Comparison of ENCODE assay signal across 8 cellular contexts in the genomic region with DNA sequence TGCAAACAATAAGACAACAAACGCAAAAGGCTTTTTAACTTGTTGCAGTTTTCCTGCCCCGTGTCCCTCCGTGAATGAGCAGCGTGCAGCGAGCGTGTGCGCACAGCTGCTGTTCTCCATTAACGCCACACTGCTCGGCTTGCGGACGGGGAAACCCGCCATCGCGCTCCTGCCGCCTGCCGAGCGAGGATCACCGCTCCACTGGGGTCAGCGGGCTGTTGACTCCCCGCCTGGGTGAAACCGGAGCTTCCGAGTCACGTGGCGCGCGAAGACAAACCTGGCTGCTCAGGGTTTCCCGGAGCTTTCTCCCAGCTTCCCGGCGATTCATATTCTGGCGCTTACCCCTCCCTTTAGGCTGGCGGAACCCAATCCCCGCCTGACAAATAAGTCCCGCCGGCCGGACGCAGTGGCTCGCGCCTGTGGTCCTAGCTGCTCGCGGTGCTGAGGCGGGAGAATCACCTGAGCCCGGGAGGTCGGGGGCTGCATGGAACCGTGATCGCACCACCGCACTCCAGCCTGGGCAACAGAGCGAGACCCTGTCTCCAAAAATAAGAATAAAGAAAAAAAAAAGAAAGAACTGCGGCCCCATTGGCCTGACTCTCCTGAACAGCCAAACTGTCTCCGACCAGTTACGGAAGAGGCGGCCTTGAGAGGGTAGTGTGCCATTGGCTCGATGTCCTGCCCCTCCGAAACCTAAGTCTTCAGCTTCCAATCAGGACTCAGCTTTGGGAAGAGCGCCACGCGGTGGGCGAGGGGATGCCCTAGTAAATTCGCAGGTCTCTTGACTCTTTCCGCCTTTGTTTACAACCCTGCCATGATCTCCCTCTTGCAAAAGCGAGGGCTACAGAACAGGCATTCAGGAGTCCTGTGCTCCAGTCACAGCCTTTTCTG. TPM values are rescaled to one million over a fixed set of nuclear protein-coding genes. Genes with fewer than 3 reads are reported as not detected.
A peak's percentile ranks its signal among the peaks of the same experiment; 100 is the strongest.
DNase-seq lines count a peak whose midpoint lies in the region; ATAC-seq, FAIRE-seq and TF ChIP-seq lines count a peak whose summit lies in the region.

A gene with protein sequence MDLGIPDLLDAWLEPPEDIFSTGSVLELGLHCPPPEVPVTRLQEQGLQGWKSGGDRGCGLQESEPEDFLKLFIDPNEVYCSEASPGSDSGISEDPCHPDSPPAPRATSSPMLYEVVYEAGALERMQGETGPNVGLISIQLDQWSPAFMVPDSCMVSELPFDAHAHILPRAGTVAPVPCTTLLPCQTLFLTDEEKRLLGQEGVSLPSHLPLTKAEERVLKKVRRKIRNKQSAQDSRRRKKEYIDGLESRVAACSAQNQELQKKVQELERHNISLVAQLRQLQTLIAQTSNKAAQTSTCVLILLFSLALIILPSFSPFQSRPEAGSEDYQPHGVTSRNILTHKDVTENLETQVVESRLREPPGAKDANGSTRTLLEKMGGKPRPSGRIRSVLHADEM (plus strand): TSS at position 794 of the 891 bp plus-strand sequence. CDS start 624 bp downstream, outside the sequence.

- CTCF ChIA-PET in H1 (lab: Charles Lee; ENCODE audit: partially characterized antibody): interaction anchor here (0.6 to 4.5 kb wide), 15 partner anchors 8 to 170 kb away, joined by 3 to 29 read pairs (median 6); a partner anchor contains a TSS

- peak within 1 kb of the TSS; percentile 98 for H2BK5ac ChIP-seq in H1 (ENCODE audit: low read depth, low read length)
- peak within 1 kb of the TSS; percentile 24 for H2BK5ac ChIP-seq in mesenchymal stem cell (ENCODE audit: low read depth, low read length, poor library complexity, severe bottlenecking)

- H3K27me3 ChIP-seq in H1 (replicated peaks in 1 of 4; ENCODE audit: control insufficient read depth in 3 of 4, extremely low read depth in 1 of 4, insufficient read depth in 3 of 4, low read length in 3 of 4) (no peaks in the 10 kb centered on the region), mesenchymal stem cell (ENCODE audit: control insufficient read depth in 1 of 2, insufficient read depth in 1 of 2, low read length in 2 of 2) (no peaks in the 10 kb centered on the region)

- in situ Hi-C loops in Caki2 (cut with HindIII; ENCODE audit: low pct_unique_long_range_greater_than_20kb, low sequenced_read_pairs): no loop called here

- H2AK5ac ChIP-seq in H1 (ENCODE audit: low read depth, low read length): no peak within 1 kb of the TSS
- H2AK5ac ChIP-seq in mesenchymal stem cell (ENCODE audit: low read length, severe bottlenecking): peak within 1 kb of the TSS; percentile 11

- H2BK15ac ChIP-seq in H1 (ENCODE audit: low read length) (peak within 1 kb of the TSS; percentile 90), mesenchymal stem cell (ENCODE audit: low read depth, poor library complexity, severe bottlenecking) (no peak within 1 kb of the TSS)

- peak; percentile 66 for ATAC-seq in GM21360 (IDR thresholded peaks at IDR 0.05; ENCODE audit: unreplicated experiment)

- H3K79me1 ChIP-seq in H1 (ENCODE audit: low read depth, low read length): no peaks in the 10 kb centered on the region; the same call in 1 of the 2 replicates
- peaks cover 10% of the 10 kb centered on the region for H3K79me1 ChIP-seq in mesenchymal stem cell (replicated peaks; ENCODE audit: low read length, poor library complexity, severe bottlenecking)

- H3K79me2 ChIP-seq in H1 (ENCODE audit: control insufficient read depth in 1 of 2, insufficient read depth in 2 of 2, low read length in 2 of 2): peaks cover 4 to 28% of the 10 kb centered on the region in 2 experiments; a peak in 3 of 4 replicates

- H3K23ac ChIP-seq in H1 (ENCODE audit: insufficient read length) (no peak within 1 kb of the TSS), mesenchymal stem cell (ENCODE audit: low read length in 2 of 2) (no peak within 1 kb of the TSS)

- 1% methylated on average over 60 of the region's 60 CpGs; no CpG with 5 or more reads in 1 of the 2 experiments for WGBS in H1 (ENCODE audit: extremely low coverage in 1 of 2, insufficient coverage in 1 of 2, insufficient read length in 1 of 2, insufficient replicate concordance in 2 of 2, low coverage in 1 of 2, low lambda C conversion rate in 2 of 2, missing lambda C conversion rate in 1 of 2), 2 experiments
- 2% methylated on average over 56 of the region's 60 CpGs for WGBS in mesenchymal stem cell

- peak within 1 kb of the TSS; percentile 43 for H2BK120ac ChIP-seq in H1 (replicated peaks; ENCODE audit: low read depth, low read length)
- H2BK120ac ChIP-seq in mesenchymal stem cell (ENCODE audit: low read depth, low read length): peak within 1 kb of the TSS; percentile 85

- H3K56ac ChIP-seq in H1 (replicated peaks; ENCODE audit: insufficient read length, low read depth, low read length): peak within 1 kb of the TSS; percentile 88

- POLR2A ChIA-PET in H1 (lab: Charles Lee; ENCODE audit: partially characterized antibody): interaction anchor here (0.6 to 15.7 kb wide), 26 partner anchors 9 to 1039 kb away, joined by 3 to 454 read pairs (median 4); a partner anchor contains a TSS

- TF ChIP-seq EP300 in H1 (IDR thresholded peaks at IDR 0.05; ENCODE audit: borderline replicate concordance in 1 of 2, low read depth in 2 of 2, low read length in 2 of 2): no peak

- no peaks in the 10 kb centered on the region for H4K20me1 ChIP-seq in H1 (replicated peaks in 1 of 2; ENCODE audit: control insufficient read depth in 1 of 2, insufficient read depth in 2 of 2, low read length in 2 of 2)

- H3K36me3 ChIP-seq in H1 (ENCODE audit: control insufficient read depth in 2 of 4, insufficient read depth in 4 of 4, low read length in 3 of 4) (peaks cover 0 to 4% (median 0%) of the 10 kb centered on the region in 4 experiments; a peak in 1 of 8 replicates), mesenchymal stem cell (ENCODE audit: control insufficient read depth in 1 of 2, insufficient read depth in 2 of 2, low read depth in 1 of 2, low read length in 2 of 2) (no peaks in the 10 kb centered on the region)

- H3K14ac ChIP-seq in H1 (ENCODE audit: insufficient read length): no peak within 1 kb of the TSS
- H3K14ac ChIP-seq in mesenchymal stem cell (ENCODE audit: low read length in 2 of 2): peak within 1 kb of the TSS in 1 of 2 experiments; percentile 72

- H3K18ac ChIP-seq in H1 (ENCODE audit: extremely low read depth, low read length): peak within 1 kb of the TSS; percentile 95
- peak within 1 kb of the TSS; percentile 67 to 89 for H3K18ac ChIP-seq in mesenchymal stem cell (ENCODE audit: low read depth in 1 of 2, low read length in 2 of 2)

- TF ChIP-seq RAD21 in H1 (IDR thresholded peaks at IDR 0.05 in 1 of 2, conservative IDR thresholded peaks at IDR 0.05 in 1 of 2; ENCODE audit: low read depth in 2 of 2, low read length in 2 of 2): peak; percentile 6 to 11; a peak in 1 of 4 replicates

- DNase-seq in Caki2 (ENCODE audit: low read depth): peak; percentile 97
- peak; percentile 96 for DNase-seq in HT-29 (ENCODE audit: low spot score)
- DNase-seq in NK-92 (lab: John Stamatoyannopoulos, UW; ENCODE audit: unreplicated experiment): peak; percentile 27
- peak; percentile 89 for DNase-seq in activated CD8-positive, alpha-beta memory T cell treated with anti-CD3 and anti-CD28 coated beads for 24 hours
- DNase-seq in H1 (ENCODE audit: low read depth in 1 of 2, low spot score in 2 of 2): peak in 1 of 2 experiments; percentile 90
- DNase-seq in mesenchymal stem cell: peak; percentile 99
- DNase-seq in stimulated activated CD8-positive, alpha-beta memory T cell treated with anti-CD3 and anti-CD28 coated beads, Interleukin-15, amount 100 ng/mL, for 24 hours (ENCODE audit: low read depth): peak; percentile 42

- peak within 1 kb of the TSS; percentile 99 for H3K4ac ChIP-seq in H1 (replicated peaks; ENCODE audit: insufficient read length, low read depth, low read length)
- H3K4ac ChIP-seq in mesenchymal stem cell (ENCODE audit: low read depth in 1 of 2, low read length in 2 of 2): peak within 1 kb of the TSS; percentile 69 to 94

- H4K8ac ChIP-seq in H1 (ENCODE audit: extremely low read depth, insufficient read depth, low read length): peak within 1 kb of the TSS; percentile 93; the same call in 1 of the 2 replicates
- peak within 1 kb of the TSS; percentile 97 for H4K8ac ChIP-seq in mesenchymal stem cell (ENCODE audit: low read length)

- H3K4me2 ChIP-seq in H1 (ENCODE audit: insufficient read depth in 1 of 2, low read depth in 2 of 2, low read length in 2 of 2) (peak within 1 kb of the TSS; percentile 69 to 91), mesenchymal stem cell (ENCODE audit: low read length, poor library complexity, severe bottlenecking) (peak within 1 kb of the TSS; percentile 72)

- H2BK12ac ChIP-seq in H1 (ENCODE audit: low read depth, low read length): no peak within 1 kb of the TSS; the same call in 1 of the 2 replicates
- H2BK12ac ChIP-seq in mesenchymal stem cell (ENCODE audit: low read length in 2 of 2): peak within 1 kb of the TSS; percentile 61 to 63

- no peak for FAIRE-seq in H1 (lab: Jason Lieb, UNC)

- H3K27ac ChIP-seq in H1 (ENCODE audit: low read depth, low read length) (peak within 1 kb of the TSS; percentile 91), mesenchymal stem cell (ENCODE audit: low read length, poor library complexity, severe bottlenecking) (peak within 1 kb of the TSS; percentile 90)

- no peak within 1 kb of the TSS for H2BK20ac ChIP-seq in H1 (ENCODE audit: low read length)

- peak; percentile 78 to 82 for TF ChIP-seq POLR2A in H1 (IDR thresholded peaks at IDR 0.05; ENCODE audit: control extremely low read depth in 1 of 2, low read depth in 2 of 2, low read length in 2 of 2)

- H3K4me1 ChIP-seq in H1 (replicated peaks in 1 of 4; ENCODE audit: control insufficient read depth in 3 of 4, insufficient read depth in 4 of 4, low read length in 3 of 4) (peaks cover 0 to 12% (median 5%) of the 10 kb centered on the region in 4 experiments; a peak in 5 of 7 replicates), mesenchymal stem cell (ENCODE audit: control insufficient read depth, insufficient read depth, low read depth, low read length) (peaks cover 12% of the 10 kb centered on the region)

- H4K91ac ChIP-seq in H1 (replicated peaks; ENCODE audit: insufficient read length, low read length): peak within 1 kb of the TSS; percentile 94
- peak within 1 kb of the TSS; percentile 74 for H4K91ac ChIP-seq in mesenchymal stem cell (ENCODE audit: low read length)

- H3K4me3 ChIP-seq in H1 (ENCODE audit: extremely low read depth in 1 of 4, insufficient read depth in 2 of 4, low read depth in 3 of 4, low read length in 4 of 4): peak within 1 kb of the TSS; percentile 51 to 77 (median 66)
- peak within 1 kb of the TSS; percentile 70 to 95 for H3K4me3 ChIP-seq in mesenchymal stem cell (ENCODE audit: insufficient read depth in 1 of 2, low read depth in 1 of 2, low read length in 2 of 2)

- H3K9ac ChIP-seq in H1 (replicated peaks in 1 of 4; ENCODE audit: extremely low read depth in 1 of 4, low read depth in 3 of 4, low read length in 3 of 4) (peak within 1 kb of the TSS; percentile 68 to 84 (median 82)), mesenchymal stem cell (ENCODE audit: low read length) (peak within 1 kb of the TSS; percentile 89)

- TF ChIP-seq CTCF in H1 (IDR thresholded peaks at IDR 0.05; ENCODE audit: control extremely low read depth in 1 of 3, insufficient read depth in 1 of 3, low read depth in 1 of 3, low read length in 3 of 3): peak in 2 of 3 experiments; percentile 37 to 51; a peak in 2 of 4 replicates

- H3K23me2 ChIP-seq in H1 (ENCODE audit: low read depth, low read length): peaks cover 21% of the 10 kb centered on the region

- H3K9me3 ChIP-seq in H1 (ENCODE audit: insufficient read depth in 2 of 2, low read depth in 1 of 2, low read length in 1 of 2) (no peaks in the 10 kb centered on the region), mesenchymal stem cell (ENCODE audit: control insufficient read depth, low read length) (no peaks in the 10 kb centered on the region)

- peak within 1 kb of the TSS; percentile 99 for H4K5ac ChIP-seq in H1 (ENCODE audit: insufficient read length, low read depth, low read length)

- H2AFZ ChIP-seq in H1 (ENCODE audit: low read length) (no peak within 1 kb of the TSS), mesenchymal stem cell (ENCODE audit: low read depth, low read length) (peak within 1 kb of the TSS; percentile 86)

RNA-seq across cellular contexts. Expression of the gene that starts here (rescaled TPM):
- 28.4 and 32.2 TPM in 2 replicates for total RNA-seq in Caki2 (2014; rRNA removed; shearing (Covaris generic); ENCODE audit: low replicate concordance)
- 23.2 and 24.7 TPM in 2 replicates for total RNA-seq in HT-29 (2014; rRNA removed; shearing (Covaris generic))
- total RNA-seq in H1 (2021; fragmentation: NEBNext Ultra II Directional; extraction: Animal tissue kit (Norgen Biotek cat#: 25700)): 34.4 and 37.2 TPM in 2 replicates
- 50.2 and 54.0 TPM in 2 replicates for polyA plus RNA-seq in H1 (2011; rRNA removed)
- polyA plus RNA-seq in H1 (2011; cell fraction: cytosol; rRNA removed): 57.3 TPM
- polyA plus RNA-seq in H1 (2011; cell fraction: nucleus; rRNA removed): 103 TPM
- 41.0 to 47.4 TPM (median 45.7 TPM) in 4 replicates for polyA plus RNA-seq in H1 (2012, experiment 1 of 2)
- polyA plus RNA-seq in H1 (2012, experiment 2 of 2): 52.5 TPM
- 35.5 TPM for polyA plus RNA-seq in H1 (2013, experiment 1 of 2)
- polyA plus RNA-seq in H1 (2013, experiment 2 of 2): 33.0 TPM
- 69.0 and 69.5 TPM in 2 replicates for polyA minus RNA-seq in H1 (2011; rRNA and poly(A)+ RNA removed)
- polyA minus RNA-seq in H1 (2011; cell fraction: cytosol; rRNA and poly(A)+ RNA removed): 24.7 TPM
- 36.2 TPM for polyA minus RNA-seq in H1 (2011; cell fraction: nucleus; rRNA and poly(A)+ RNA removed)
- 3.3 TPM for polyA plus RNA-seq in mesenchymal stem cell (2013, experiment 1 of 2)
- 2.9 TPM for polyA plus RNA-seq in mesenchymal stem cell (2013, experiment 2 of 2)
